6 cellular contexts compared by ENCODE assay signal in genomic region chr17:4988168-4988567, GRCh38. TPM values are rescaled to one million over a fixed set of nuclear protein-coding genes. Genes with fewer than 3 reads are reported as not detected.
DNase-seq lines count a peak whose midpoint lies in the region; ATAC-seq, FAIRE-seq and TF ChIP-seq lines count a peak whose summit lies in the region.

No MANE protein-coding gene starts in this region.

- no peak for TF ChIP-seq CTCF in HL-60 (IDR thresholded peaks at IDR 0.05; ENCODE audit: insufficient read depth, low read length)
- no peak for TF ChIP-seq CTCF in choroid plexus epithelial cell (conservative IDR thresholded peaks at IDR 0.05; ENCODE audit: low read depth, low read length)
- TF ChIP-seq CTCF in pancreas (IDR thresholded peaks at IDR 0.05), result no peak

- ATAC-seq in pancreas, result no peak
- no peak for ATAC-seq in HG02571 (IDR thresholded peaks at IDR 0.05; ENCODE audit: unreplicated experiment)

- intact Hi-C loops in pancreas (cut with DNase I), result loop anchor here in 1 of 3 donors (10.0 kb wide), 1 partner anchor 53 kb away; the partner anchor contains the start of gene GP1BA

- peaks cover 0 to 16% (median 4%) of the 10 kb centered on the region in 3 donors for H3K4me1 ChIP-seq in pancreas

- no peaks in the 10 kb centered on the region for H3K36me3 ChIP-seq in pancreas

- no peak for FAIRE-seq in pancreas (lab: Jason Lieb, UNC)

- H3K27me3 ChIP-seq in HL-60 (ENCODE audit: insufficient read depth, poor library complexity, severe bottlenecking), result no peaks in the 10 kb centered on the region
- H3K27me3 ChIP-seq in pancreas, result no peaks in the 10 kb centered on the region

- H3K4me3 ChIP-seq in HL-60 (replicated peaks; ENCODE audit: insufficient read depth, low read length), result peak overlapping the region; percentile 69
- peak overlapping the region; percentile 87 for H3K4me3 ChIP-seq in choroid plexus epithelial cell (ENCODE audit: low read depth, low read length)
- H3K4me3 ChIP-seq in pancreas, result peak overlapping the region; percentile 82 to 94 (median 84)

- no peaks in the 10 kb centered on the region for H3K9me3 ChIP-seq in pancreas

- H3K27ac ChIP-seq in HL-60 (replicated peaks) (peak overlapping the region; percentile 55), pancreas (peak overlapping the region; percentile 82 to 96 (median 90))

- 27 to 32% methylated on average over 10 of the region's 10 CpGs for WGBS in pancreas, 2 donors

- no peak for DNase-seq in HL-60 (ENCODE audit: low read depth in 1 of 2, low spot score in 1 of 2)
- no peak for DNase-seq in choroid plexus epithelial cell (ENCODE audit: low read depth)
- DNase-seq in pancreas, result no peak
- no peak for DNase-seq in dedifferentiated amniotic fluid mesenchymal stem cell (ENCODE audit: extremely low spot score)
- no peak for DNase-seq in HCEC 1CT

RNA-seq across cellular contexts. Expression of gene CAMTA2, which starts 0.7 kb away (rescaled TPM):
- 10 to 100 TPM; 13.6 to 28.0 (median 19.8) TPM for total RNA-seq in pancreas
- polyA plus RNA-seq in pancreas, result 10 to 100 TPM; 68.1 to 86.3 TPM

RNA-seq across cellular contexts. Expression of gene INCA1, which starts 9.2 kb away (rescaled TPM):
- under 1 TPM; 0.28 to 0.81 (median 0.34) TPM for total RNA-seq in pancreas
- polyA plus RNA-seq in pancreas, result 1 to 10 TPM; 1.8 to 2.4 TPM

RNA-seq across cellular contexts. Expression of gene KIF1C, which starts 9.6 kb away (rescaled TPM):
- total RNA-seq in pancreas, result 100 to 1,000 TPM in 1 of 6 donors, 10 to 100 TPM in 5; 72.8 to 103 (median 78.7) TPM
- 10 to 100 TPM; 22.3 to 41.6 TPM for polyA plus RNA-seq in pancreas

RNA-seq across cellular contexts. Expression of gene SPAG7, which starts 20.6 kb away (rescaled TPM):
- 10 to 100 TPM; 15.8 to 31.7 (median 23.8) TPM for total RNA-seq in pancreas
- 10 to 100 TPM; 40.3 to 58.4 TPM for polyA plus RNA-seq in pancreas

RNA-seq across cellular contexts. Expression of gene ENO3, which starts 37.2 kb away (rescaled TPM):
- total RNA-seq in pancreas, result 1 to 10 TPM; 1.5 to 6.3 (median 2.5) TPM
- 10 to 100 TPM; 17.0 to 20.3 TPM for polyA plus RNA-seq in pancreas
